ENCODE assay signal across 1 cellular context in the genomic region with DNA sequence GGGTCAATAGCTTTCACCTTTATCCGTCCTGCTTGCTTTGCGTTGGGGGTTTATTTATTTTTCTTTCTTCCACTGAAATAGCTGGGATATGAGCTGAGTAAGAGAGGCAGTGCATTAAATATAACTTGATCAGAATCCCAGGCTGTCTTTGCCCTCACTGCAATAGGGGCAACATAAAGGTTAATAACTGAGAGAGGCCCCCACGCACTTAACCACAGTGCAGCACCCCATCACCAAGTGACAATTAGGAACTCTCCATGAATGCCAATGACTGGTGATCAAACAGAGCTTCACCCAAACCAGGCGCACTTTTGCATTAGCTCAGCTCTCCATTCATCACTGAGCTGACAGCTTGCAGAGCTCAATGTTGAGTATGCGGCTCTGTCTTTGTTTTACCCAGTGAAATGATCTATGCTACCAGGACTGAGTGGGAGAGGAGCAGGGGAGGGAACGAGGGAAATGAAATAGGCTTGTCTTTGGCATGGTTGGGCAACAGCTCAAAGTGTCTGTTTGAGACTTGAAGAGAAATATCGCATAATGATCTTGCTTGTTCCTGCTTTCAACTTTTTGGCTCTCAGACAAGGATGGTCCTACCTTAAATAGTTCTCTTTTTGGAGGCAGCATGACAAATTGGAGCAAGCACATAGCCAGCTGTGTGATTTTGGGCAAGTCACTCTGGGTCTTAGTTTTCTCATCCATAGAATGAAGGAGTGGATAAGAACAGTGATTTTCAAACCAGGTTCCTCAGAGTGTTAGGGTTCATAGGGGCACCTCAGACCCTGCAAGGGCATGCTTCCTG.
A peak's percentile ranks its signal among the peaks of the same experiment; 100 is the strongest.
TF ChIP-seq lines count a peak whose summit lies in the region.

No MANE protein-coding gene starts in this region.

TF ChIP-seq in HEK293, 187 proteins besides CTCF, POLR2A, EP300 and RAD21 (continued from another document and continues in another):
- TF ChIP-seq, protein P1, sequence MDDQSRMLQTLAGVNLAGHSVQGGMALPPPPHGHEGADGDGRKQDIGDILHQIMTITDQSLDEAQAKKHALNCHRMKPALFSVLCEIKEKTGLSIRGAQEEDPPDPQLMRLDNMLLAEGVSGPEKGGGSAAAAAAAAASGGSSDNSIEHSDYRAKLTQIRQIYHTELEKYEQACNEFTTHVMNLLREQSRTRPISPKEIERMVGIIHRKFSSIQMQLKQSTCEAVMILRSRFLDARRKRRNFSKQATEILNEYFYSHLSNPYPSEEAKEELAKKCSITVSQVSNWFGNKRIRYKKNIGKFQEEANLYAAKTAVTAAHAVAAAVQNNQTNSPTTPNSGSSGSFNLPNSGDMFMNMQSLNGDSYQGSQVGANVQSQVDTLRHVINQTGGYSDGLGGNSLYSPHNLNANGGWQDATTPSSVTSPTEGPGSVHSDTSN (CRISPR knock-in tag; IDR thresholded peaks at IDR 0.05) = peak; percentile 41; the same call in 1 of the 2 replicates
- TF ChIP-seq ZNF600 (tag by site-specific recombination; IDR thresholded peaks at IDR 0.05) (peak; percentile 99), ZNF654 (tag by site-specific recombination; IDR thresholded peaks at IDR 0.05; ENCODE audit: low read depth) (no peak), ZNF596 (tag by site-specific recombination; IDR thresholded peaks at IDR 0.05) (peak; percentile 23; the same call in 1 of the 2 replicates), PRDM1 (tag by site-specific recombination; IDR thresholded peaks at IDR 0.05) (peak; percentile 59), ZNF776 (tag by site-specific recombination; IDR thresholded peaks at IDR 0.05; ENCODE audit: borderline replicate concordance) (no peak), SCRT2 (tag by site-specific recombination; IDR thresholded peaks at IDR 0.05) (no peak), KLF10 (tag by site-specific recombination; IDR thresholded peaks at IDR 0.05) (peak; percentile 36; the same call in 1 of the 2 replicates), BCL11A (tag by site-specific recombination; IDR thresholded peaks at IDR 0.05; ENCODE audit: low read depth) (no peak), ZNF664 (tag by site-specific recombination; IDR thresholded peaks at IDR 0.05) (no peak), ZNF791 (tag by site-specific recombination; IDR thresholded peaks at IDR 0.05) (no peak), ZNF214 (tag by site-specific recombination; IDR thresholded peaks at IDR 0.05; ENCODE audit: borderline replicate concordance) (no peak), ZBTB1 (tag by site-specific recombination; IDR thresholded peaks at IDR 0.05) (no peak; the same call in 1 of the 2 replicates), BCL11B (tag by site-specific recombination; IDR thresholded peaks at IDR 0.05; ENCODE audit: low read depth) (no peak), REPIN1 (tag by site-specific recombination; IDR thresholded peaks at IDR 0.05; ENCODE audit: low read depth) (no peak), SP3 (tag by site-specific recombination; IDR thresholded peaks at IDR 0.05) (no peak), MEIS1 (CRISPR knock-in tag; IDR thresholded peaks at IDR 0.05; ENCODE audit: borderline replicate concordance) (peak; percentile 59; the same call in 1 of the 2 replicates), KLF8 (tag by site-specific recombination; IDR thresholded peaks at IDR 0.05) (0 out of 2 replicates have a peak, but pooled peaks have one; percentile 24), ZNF174 (tag by site-specific recombination; IDR thresholded peaks at IDR 0.05) (no peak), ZFP41 (tag by site-specific recombination; IDR thresholded peaks at IDR 0.05; ENCODE audit: borderline replicate concordance) (no peak), ZNF48 (tag by site-specific recombination; IDR thresholded peaks at IDR 0.05) (no peak), ZNF155 (tag by site-specific recombination; IDR thresholded peaks at IDR 0.05) (no peak), HOXC10 (CRISPR knock-in tag; IDR thresholded peaks at IDR 0.05) (no peak), ZNF23 (tag by site-specific recombination; IDR thresholded peaks at IDR 0.05; ENCODE audit: borderline replicate concordance) (no peak)
- TF ChIP-seq, protein P2, sequence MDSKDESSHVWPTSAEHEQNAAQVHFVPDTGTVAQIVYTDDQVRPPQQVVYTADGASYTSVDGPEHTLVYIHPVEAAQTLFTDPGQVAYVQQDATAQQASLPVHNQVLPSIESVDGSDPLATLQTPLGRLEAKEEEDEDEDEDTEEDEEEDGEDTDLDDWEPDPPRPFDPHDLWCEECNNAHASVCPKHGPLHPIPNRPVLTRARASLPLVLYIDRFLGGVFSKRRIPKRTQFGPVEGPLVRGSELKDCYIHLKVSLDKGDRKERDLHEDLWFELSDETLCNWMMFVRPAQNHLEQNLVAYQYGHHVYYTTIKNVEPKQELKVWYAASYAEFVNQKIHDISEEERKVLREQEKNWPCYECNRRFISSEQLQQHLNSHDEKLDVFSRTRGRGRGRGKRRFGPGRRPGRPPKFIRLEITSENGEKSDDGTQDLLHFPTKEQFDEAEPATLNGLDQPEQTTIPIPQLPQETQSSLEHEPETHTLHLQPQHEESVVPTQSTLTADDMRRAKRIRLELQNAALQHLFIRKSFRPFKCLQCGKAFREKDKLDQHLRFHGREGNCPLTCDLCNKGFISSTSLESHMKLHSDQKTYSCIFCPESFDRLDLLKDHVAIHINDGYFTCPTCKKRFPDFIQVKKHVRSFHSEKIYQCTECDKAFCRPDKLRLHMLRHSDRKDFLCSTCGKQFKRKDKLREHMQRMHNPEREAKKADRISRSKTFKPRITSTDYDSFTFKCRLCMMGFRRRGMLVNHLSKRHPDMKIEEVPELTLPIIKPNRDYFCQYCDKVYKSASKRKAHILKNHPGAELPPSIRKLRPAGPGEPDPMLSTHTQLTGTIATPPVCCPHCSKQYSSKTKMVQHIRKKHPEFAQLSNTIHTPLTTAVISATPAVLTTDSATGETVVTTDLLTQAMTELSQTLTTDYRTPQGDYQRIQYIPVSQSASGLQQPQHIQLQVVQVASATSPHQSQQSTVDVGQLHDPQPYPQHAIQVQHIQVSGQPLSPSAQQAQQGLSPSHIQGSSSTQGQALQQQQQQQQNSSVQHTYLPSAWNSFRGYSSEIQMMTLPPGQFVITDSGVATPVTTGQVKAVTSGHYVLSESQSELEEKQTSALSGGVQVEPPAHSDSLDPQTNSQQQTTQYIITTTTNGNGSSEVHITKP (tag by site-specific recombination; IDR thresholded peaks at IDR 0.05) = peak; percentile 80
- TF ChIP-seq, protein P3, sequence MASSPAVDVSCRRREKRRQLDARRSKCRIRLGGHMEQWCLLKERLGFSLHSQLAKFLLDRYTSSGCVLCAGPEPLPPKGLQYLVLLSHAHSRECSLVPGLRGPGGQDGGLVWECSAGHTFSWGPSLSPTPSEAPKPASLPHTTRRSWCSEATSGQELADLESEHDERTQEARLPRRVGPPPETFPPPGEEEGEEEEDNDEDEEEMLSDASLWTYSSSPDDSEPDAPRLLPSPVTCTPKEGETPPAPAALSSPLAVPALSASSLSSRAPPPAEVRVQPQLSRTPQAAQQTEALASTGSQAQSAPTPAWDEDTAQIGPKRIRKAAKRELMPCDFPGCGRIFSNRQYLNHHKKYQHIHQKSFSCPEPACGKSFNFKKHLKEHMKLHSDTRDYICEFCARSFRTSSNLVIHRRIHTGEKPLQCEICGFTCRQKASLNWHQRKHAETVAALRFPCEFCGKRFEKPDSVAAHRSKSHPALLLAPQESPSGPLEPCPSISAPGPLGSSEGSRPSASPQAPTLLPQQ (tag by site-specific recombination; IDR thresholded peaks at IDR 0.05) = no peak
- TF ChIP-seq, protein P4, sequence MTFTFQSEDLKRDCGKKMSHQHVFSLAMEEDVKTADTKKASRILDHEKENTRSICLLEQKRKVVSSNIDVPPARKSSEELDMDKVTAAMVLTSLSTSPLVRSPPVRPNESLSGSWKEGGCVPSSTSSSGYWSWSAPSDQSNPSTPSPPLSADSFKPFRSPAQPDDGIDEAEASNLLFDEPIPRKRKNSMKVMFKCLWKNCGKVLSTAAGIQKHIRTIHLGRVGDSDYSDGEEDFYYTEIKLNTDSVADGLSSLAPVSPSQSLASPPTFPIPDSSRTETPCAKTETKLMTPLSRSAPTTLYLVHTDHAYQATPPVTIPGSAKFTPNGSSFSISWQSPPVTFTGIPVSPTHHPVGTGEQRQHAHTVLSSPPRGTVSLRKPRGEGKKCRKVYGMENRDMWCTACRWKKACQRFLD (tag by site-specific recombination; IDR thresholded peaks at IDR 0.05) = no peak
- TF ChIP-seq, protein P5, sequence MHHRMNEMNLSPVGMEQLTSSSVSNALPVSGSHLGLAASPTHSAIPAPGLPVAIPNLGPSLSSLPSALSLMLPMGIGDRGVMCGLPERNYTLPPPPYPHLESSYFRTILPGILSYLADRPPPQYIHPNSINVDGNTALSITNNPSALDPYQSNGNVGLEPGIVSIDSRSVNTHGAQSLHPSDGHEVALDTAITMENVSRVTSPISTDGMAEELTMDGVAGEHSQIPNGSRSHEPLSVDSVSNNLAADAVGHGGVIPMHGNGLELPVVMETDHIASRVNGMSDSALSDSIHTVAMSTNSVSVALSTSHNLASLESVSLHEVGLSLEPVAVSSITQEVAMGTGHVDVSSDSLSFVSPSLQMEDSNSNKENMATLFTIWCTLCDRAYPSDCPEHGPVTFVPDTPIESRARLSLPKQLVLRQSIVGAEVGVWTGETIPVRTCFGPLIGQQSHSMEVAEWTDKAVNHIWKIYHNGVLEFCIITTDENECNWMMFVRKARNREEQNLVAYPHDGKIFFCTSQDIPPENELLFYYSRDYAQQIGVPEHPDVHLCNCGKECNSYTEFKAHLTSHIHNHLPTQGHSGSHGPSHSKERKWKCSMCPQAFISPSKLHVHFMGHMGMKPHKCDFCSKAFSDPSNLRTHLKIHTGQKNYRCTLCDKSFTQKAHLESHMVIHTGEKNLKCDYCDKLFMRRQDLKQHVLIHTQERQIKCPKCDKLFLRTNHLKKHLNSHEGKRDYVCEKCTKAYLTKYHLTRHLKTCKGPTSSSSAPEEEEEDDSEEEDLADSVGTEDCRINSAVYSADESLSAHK (tag by site-specific recombination; IDR thresholded peaks at IDR 0.05) = no peak
- TF ChIP-seq, protein P6, sequence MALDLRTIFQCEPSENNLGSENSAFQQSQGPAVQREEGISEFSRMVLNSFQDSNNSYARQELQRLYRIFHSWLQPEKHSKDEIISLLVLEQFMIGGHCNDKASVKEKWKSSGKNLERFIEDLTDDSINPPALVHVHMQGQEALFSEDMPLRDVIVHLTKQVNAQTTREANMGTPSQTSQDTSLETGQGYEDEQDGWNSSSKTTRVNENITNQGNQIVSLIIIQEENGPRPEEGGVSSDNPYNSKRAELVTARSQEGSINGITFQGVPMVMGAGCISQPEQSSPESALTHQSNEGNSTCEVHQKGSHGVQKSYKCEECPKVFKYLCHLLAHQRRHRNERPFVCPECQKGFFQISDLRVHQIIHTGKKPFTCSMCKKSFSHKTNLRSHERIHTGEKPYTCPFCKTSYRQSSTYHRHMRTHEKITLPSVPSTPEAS (tag by site-specific recombination; IDR thresholded peaks at IDR 0.05) = no peak
- TF ChIP-seq, protein P7, sequence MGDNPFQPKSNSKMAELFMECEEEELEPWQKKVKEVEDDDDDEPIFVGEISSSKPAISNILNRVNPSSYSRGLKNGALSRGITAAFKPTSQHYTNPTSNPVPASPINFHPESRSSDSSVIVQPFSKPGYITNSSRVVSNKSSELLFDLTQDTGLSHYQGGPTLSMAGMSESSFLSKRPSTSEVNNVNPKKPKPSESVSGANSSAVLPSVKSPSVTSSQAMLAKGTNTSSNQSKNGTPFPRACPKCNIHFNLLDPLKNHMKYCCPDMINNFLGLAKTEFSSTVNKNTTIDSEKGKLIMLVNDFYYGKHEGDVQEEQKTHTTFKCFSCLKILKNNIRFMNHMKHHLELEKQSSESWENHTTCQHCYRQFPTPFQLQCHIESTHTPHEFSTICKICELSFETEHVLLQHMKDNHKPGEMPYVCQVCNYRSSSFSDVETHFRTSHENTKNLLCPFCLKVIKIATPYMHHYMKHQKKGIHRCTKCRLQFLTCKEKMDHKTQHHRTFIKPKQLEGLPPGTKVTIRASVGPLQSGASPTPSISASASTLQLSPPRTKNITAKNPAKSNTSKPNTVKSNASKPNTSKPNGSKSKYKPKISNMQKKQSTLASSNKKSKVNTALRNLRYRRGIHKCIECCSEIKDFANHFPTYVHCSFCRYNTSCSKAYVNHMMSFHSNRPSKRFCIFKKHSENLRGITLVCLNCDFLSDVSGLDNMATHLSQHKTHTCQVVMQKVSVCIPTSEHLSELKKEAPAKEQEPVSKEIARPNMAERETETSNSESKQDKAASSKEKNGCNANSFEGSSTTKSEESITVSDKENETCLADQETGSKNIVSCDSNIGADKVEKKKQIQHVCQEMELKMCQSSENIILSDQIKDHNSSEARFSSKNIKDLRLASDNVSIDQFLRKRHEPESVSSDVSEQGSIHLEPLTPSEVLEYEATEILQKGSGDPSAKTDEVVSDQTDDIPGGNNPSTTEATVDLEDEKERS (tag by site-specific recombination; IDR thresholded peaks at IDR 0.05) = no peak
- TF ChIP-seq, protein P8, sequence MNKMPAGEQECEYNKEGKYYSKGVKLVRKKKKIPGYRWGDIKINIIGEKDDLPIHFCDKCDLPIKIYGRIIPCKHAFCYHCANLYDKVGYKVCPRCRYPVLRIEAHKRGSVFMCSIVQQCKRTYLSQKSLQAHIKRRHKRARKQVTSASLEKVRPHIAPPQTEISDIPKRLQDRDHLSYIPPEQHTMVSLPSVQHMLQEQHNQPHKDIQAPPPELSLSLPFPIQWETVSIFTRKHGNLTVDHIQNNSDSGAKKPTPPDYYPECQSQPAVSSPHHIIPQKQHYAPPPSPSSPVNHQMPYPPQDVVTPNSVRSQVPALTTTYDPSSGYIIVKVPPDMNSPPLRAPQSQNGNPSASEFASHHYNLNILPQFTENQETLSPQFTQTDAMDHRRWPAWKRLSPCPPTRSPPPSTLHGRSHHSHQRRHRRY (tag by site-specific recombination; IDR thresholded peaks at IDR 0.05) = no peak
- TF ChIP-seq, protein P9, sequence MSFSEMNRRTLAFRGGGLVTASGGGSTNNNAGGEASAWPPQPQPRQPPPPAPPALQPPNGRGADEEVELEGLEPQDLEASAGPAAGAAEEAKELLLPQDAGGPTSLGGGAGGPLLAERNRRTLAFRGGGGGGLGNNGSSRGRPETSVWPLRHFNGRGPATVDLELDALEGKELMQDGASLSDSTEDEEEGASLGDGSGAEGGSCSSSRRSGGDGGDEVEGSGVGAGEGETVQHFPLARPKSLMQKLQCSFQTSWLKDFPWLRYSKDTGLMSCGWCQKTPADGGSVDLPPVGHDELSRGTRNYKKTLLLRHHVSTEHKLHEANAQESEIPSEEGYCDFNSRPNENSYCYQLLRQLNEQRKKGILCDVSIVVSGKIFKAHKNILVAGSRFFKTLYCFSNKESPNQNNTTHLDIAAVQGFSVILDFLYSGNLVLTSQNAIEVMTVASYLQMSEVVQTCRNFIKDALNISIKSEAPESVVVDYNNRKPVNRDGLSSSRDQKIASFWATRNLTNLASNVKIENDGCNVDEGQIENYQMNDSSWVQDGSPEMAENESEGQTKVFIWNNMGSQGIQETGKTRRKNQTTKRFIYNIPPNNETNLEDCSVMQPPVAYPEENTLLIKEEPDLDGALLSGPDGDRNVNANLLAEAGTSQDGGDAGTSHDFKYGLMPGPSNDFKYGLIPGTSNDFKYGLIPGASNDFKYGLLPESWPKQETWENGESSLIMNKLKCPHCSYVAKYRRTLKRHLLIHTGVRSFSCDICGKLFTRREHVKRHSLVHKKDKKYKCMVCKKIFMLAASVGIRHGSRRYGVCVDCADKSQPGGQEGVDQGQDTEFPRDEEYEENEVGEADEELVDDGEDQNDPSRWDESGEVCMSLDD (tag by site-specific recombination; IDR thresholded peaks at IDR 0.05) = no peak
- TF ChIP-seq, protein P10, sequence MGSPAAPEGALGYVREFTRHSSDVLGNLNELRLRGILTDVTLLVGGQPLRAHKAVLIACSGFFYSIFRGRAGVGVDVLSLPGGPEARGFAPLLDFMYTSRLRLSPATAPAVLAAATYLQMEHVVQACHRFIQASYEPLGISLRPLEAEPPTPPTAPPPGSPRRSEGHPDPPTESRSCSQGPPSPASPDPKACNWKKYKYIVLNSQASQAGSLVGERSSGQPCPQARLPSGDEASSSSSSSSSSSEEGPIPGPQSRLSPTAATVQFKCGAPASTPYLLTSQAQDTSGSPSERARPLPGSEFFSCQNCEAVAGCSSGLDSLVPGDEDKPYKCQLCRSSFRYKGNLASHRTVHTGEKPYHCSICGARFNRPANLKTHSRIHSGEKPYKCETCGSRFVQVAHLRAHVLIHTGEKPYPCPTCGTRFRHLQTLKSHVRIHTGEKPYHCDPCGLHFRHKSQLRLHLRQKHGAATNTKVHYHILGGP (tag by site-specific recombination; IDR thresholded peaks at IDR 0.05) = no peak
